Comparison of ENCODE assay signal across 16 cellular contexts in genomic region chr12:12821975-12822374, GRCh38. TPM values are rescaled to one million over a fixed set of nuclear protein-coding genes. Genes with fewer than 3 reads are reported as not detected.
DNase-seq lines count a peak whose midpoint lies in the region; ATAC-seq, FAIRE-seq and TF ChIP-seq lines count a peak whose summit lies in the region.
"Had no signal": no experiment of that assay in that cellular context is flagged by ENCODE, and none has a peak within 500 bp of the region (broad histone marks: within the 10 kb centered on the region; RNA-seq: fewer than 3 reads in every experiment).

No MANE protein-coding gene starts in this region.

- POLR2A ChIA-PET in GM12878 (lab: Charles Lee): interaction anchor here (1.2 kb wide), 1 partner anchor 46 kb away, joined by 3 read pairs; no protein-coding TSS in a partner anchor

- no TSS peak for BruUV-seq in GM12878 (replicated peaks; lab: Mats Ljungman, UMichigan)

- H3K79me2 ChIP-seq in GM12878 (ENCODE audit: control insufficient read depth, insufficient read depth, low read length): peaks cover 39% of the 10 kb centered on the region

- FAIRE-seq in GM12878 (lab: Jason Lieb, UNC): peak; percentile 78
- FAIRE-seq: colon, HTR-8/SVneo, islet of Langerhans had no signal

- H3K27ac ChIP-seq in GM12878 (ENCODE audit: control insufficient read depth, insufficient read depth) (peak overlapping the region; percentile 70), tibial artery (no peak overlapping the region), upper lobe of right lung (no peak overlapping the region), colonic mucosa (no peak overlapping the region)
- H3K27ac ChIP-seq: C4-2B had no signal

- H3K4me2 ChIP-seq in GM12878 (ENCODE audit: control insufficient read depth, insufficient read depth): peak overlapping the region; percentile 53; the same call in 1 of the 2 replicates

- DNase-seq in GM12878 (ENCODE audit: low read depth, low spot score): no peak
- no peak for DNase-seq in tibial artery
- no peak for DNase-seq in upper lobe of right lung
- no peak for DNase-seq in superior temporal gyrus (ENCODE audit: extremely low spot score)
- DNase-seq in colonic mucosa: no peak
- DNase-seq: GOT3, NCI-H1417, NCI-H526, SHP77 had no signal

- CTCF ChIA-PET in GM12878 (lab: Yijun Ruan, JAX): interaction anchor here (1.2 to 12.6 kb wide), 4 partner anchors 8 to 34 kb away, joined by 4 to 136 read pairs (median 8); no protein-coding TSS in a partner anchor

- intact Hi-C loops in GM12878 (cut with micrococcal nuclease; ENCODE audit: unreplicated experiment): no loop called here
- intact Hi-C loops in tibial artery (cut with DNase I; ENCODE audit: low total_unique reads): no loop called here
- intact Hi-C loops in upper lobe of right lung (cut with DNase I): no loop called here
- intact Hi-C loops in colonic mucosa (cut with DNase I): no loop called here

- TF ChIP-seq RAD21 in GM12878 (IDR thresholded peaks at IDR 0.05; ENCODE audit: insufficient read depth, low read depth, low read length): no peak

- peaks cover 3% of the 10 kb centered on the region; the same call in 1 of the 2 replicates for H4K20me1 ChIP-seq in GM12878 (ENCODE audit: control insufficient read depth, insufficient read depth)

- SMC1A ChIA-PET in GM12878 (lab: Charles Lee; ENCODE audit: uncharacterized antibody, unreplicated experiment): interaction anchor here (0.5 to 2.5 kb wide), 9 partner anchors 8 to 133 kb away, joined by 4 to 14 read pairs (median 6); partner anchors contain the start of gene DDX47

- H2AFZ ChIP-seq in GM12878 (ENCODE audit: control insufficient read depth, low read depth, low read length): no peak overlapping the region

- H3K4me3 ChIP-seq in GM12878: no peak overlapping the region
- no peak overlapping the region for H3K4me3 ChIP-seq in tibial artery
- no peak overlapping the region for H3K4me3 ChIP-seq in upper lobe of right lung
- H3K4me3 ChIP-seq in colonic mucosa: no peak overlapping the region

- H3K36me3 ChIP-seq in GM12878 (ENCODE audit: control insufficient read depth in 2 of 2, insufficient read depth in 2 of 2, low read length in 1 of 2) (peaks cover 12 to 67% of the 10 kb centered on the region in 2 experiments), tibial artery (peaks cover 57 to 72% (median 65%) of the 10 kb centered on the region in 3 donors), upper lobe of right lung (peaks cover 66% of the 10 kb centered on the region), colonic mucosa (peaks cover 23% of the 10 kb centered on the region)

- in situ Hi-C loops in GM12878 (cut with MboI): loop anchor here (25.0 kb wide), 1 partner anchor 1965 kb away; no protein-coding TSS in a partner anchor

- ATAC-seq in GM18517 (IDR thresholded peaks at IDR 0.05; ENCODE audit: unreplicated experiment) (peak; percentile 67), GM21447 (IDR thresholded peaks at IDR 0.05; ENCODE audit: unreplicated experiment) (peak; percentile 52), HG03060 (IDR thresholded peaks at IDR 0.05; ENCODE audit: low read depth, unreplicated experiment) (peak; percentile 60), GM12878 (peak; percentile 45), upper lobe of right lung (no peak)

- H3K9ac ChIP-seq in GM12878 (ENCODE audit: control insufficient read depth, insufficient read depth, low read length) (no peak overlapping the region), colonic mucosa (ENCODE audit: low read depth in 2 of 2, low read length in 2 of 2) (no peak overlapping the region)

- H3K9me3 ChIP-seq in GM12878 (replicated peaks; ENCODE audit: control insufficient read depth, insufficient read depth, low read length): no peaks in the 10 kb centered on the region
- H3K9me3 ChIP-seq in tibial artery: no peaks in the 10 kb centered on the region
- H3K9me3 ChIP-seq in upper lobe of right lung: no peaks in the 10 kb centered on the region
- no peaks in the 10 kb centered on the region for H3K9me3 ChIP-seq in colonic mucosa

- H3K4me1 ChIP-seq in GM12878 (ENCODE audit: control insufficient read depth, insufficient read depth, low read length): peaks cover 22% of the 10 kb centered on the region
- peaks cover 0 to 23% (median 7%) of the 10 kb centered on the region in 4 donors for H3K4me1 ChIP-seq in tibial artery
- peaks cover 15% of the 10 kb centered on the region for H3K4me1 ChIP-seq in upper lobe of right lung
- H3K4me1 ChIP-seq in colonic mucosa: peaks cover 4% of the 10 kb centered on the region

- 3% methylated on average over 6 of the region's 6 CpGs for WGBS in GM12878 (ENCODE audit: insufficient coverage, insufficient replicate concordance, low lambda C conversion rate, missing lambda C conversion rate)

- TF ChIP-seq POLR2A in GM12878 (IDR thresholded peaks at IDR 0.05; ENCODE audit: low read depth, low read length): no peak

- TF ChIP-seq CTCF in GM12878 (IDR thresholded peaks at IDR 0.05 in 2 of 3, conservative IDR thresholded peaks at IDR 0.05 in 1 of 3; ENCODE audit: control insufficient read depth in 2 of 3, extremely low read depth in 1 of 3, insufficient read depth in 1 of 3, low read depth in 3 of 3, low read length in 3 of 3) (no peak), tibial artery (IDR thresholded peaks at IDR 0.05) (no peak), upper lobe of right lung (IDR thresholded peaks at IDR 0.05) (no peak), colonic mucosa (IDR thresholded peaks at IDR 0.05) (no peak)

- RAD21 ChIA-PET in GM12878 (lab: Charles Lee; ENCODE audit: unreplicated experiment): interaction anchor here (0.7 to 1.4 kb wide), 6 partner anchors 8 to 33 kb away, joined by 3 to 5 read pairs (median 4); no protein-coding TSS in a partner anchor

- no peaks in the 10 kb centered on the region for H3K27me3 ChIP-seq in GM12878 (replicated peaks in 1 of 2; ENCODE audit: control insufficient read depth in 2 of 2, insufficient read depth in 2 of 2, low read length in 1 of 2)
- no peaks in the 10 kb centered on the region for H3K27me3 ChIP-seq in tibial artery
- H3K27me3 ChIP-seq in upper lobe of right lung: no peaks in the 10 kb centered on the region
- no peaks in the 10 kb centered on the region for H3K27me3 ChIP-seq in colonic mucosa

- TF ChIP-seq EP300 in GM12878 (IDR thresholded peaks at IDR 0.05; ENCODE audit: borderline replicate concordance in 1 of 2, control insufficient read depth in 1 of 2, low read depth in 2 of 2, low read length in 2 of 2): no peak

TF ChIP-seq in GM12878, 131 proteins besides CTCF, POLR2A, EP300 and RAD21 (continues in another document):
- TF ChIP-seq ZNF24 (IDR thresholded peaks at IDR 0.05) (no peak), FOXM1 (IDR thresholded peaks at IDR 0.05; ENCODE audit: low read depth, low read length) (0 out of 2 replicates have a peak, but pooled peaks have one; percentile 17), ZNF274 (IDR thresholded peaks at IDR 0.05; ENCODE audit: insufficient read depth, insufficient read length) (no peak), ATF2 (IDR thresholded peaks at IDR 0.05; ENCODE audit: low read length) (peak; percentile 21; the same call in 1 of the 2 replicates), JUNB (IDR thresholded peaks at IDR 0.05) (0 out of 2 replicates have a peak, but pooled peaks have one; percentile 29)

RNA-seq across cellular contexts. Expression of gene DDX47, which starts 8.8 kb away (rescaled TPM):
- 186 and 203 TPM in 2 replicates for total RNA-seq in GM12878 (2013; cell fraction: nucleolus; rRNA removed)
- total RNA-seq in GM12878 (2014; rRNA removed) (84.8 and 101 TPM in 2 replicates), GM12878 (2014; rRNA removed; fragmentation: Illumina TruSeq; extraction: Trizol) (108 and 109 TPM in 2 replicates), GM12878 (2021) (94.0 and 94.5 TPM in 2 replicates), upper lobe of right lung (59.6 TPM), colonic mucosa (10 to 100 TPM; 36.1 to 45.0 TPM)
- polyA plus RNA-seq in GM12878 (2011; ENCODE audit: low read depth): 62.2 TPM
- polyA plus RNA-seq in GM12878 (2011; rRNA removed) (120 and 126 TPM in 2 replicates), GM12878 (2014; fragmentation: Illumina TruSeq; extraction: Trizol) (119 and 142 TPM in 2 replicates), GM12878 (2014; fragmentation: Nextera tagmentation; extraction: Ambion mirVana) (100 to 1,000 TPM; 244 to 266 TPM), GM12878 (2014; rRNA removed) (71.6 and 85.0 TPM in 2 replicates), GM12878 (2016; fragmentation: Nextera tagmentation; extraction: Ambion mirVana) (100 to 1,000 TPM; 125 to 132 TPM)
- polyA plus RNA-seq in GM12878 (2011; cell fraction: cytosol; rRNA removed): 60.4 and 84.1 TPM in 2 replicates
- polyA plus RNA-seq in GM12878 (2011; cell fraction: nucleus; rRNA removed): 148 and 157 TPM in 2 replicates
- polyA plus RNA-seq in GM12878 (2012): 46.4 and 61.3 TPM in 2 replicates
- polyA minus RNA-seq in GM12878 (2011; rRNA and poly(A)+ RNA removed): 53.4 and 60.9 TPM in 2 replicates
- polyA minus RNA-seq in GM12878 (2011; cell fraction: cytosol; rRNA and poly(A)+ RNA removed): 22.7 and 31.8 TPM in 2 replicates
- 49.0 and 77.6 TPM in 2 replicates for polyA minus RNA-seq in GM12878 (2011; cell fraction: nucleus; rRNA and poly(A)+ RNA removed)

RNA-seq across cellular contexts. Expression of gene APOLD1, which starts 36.5 kb away (rescaled TPM):
- 14.8 and 18.8 TPM in 2 replicates for total RNA-seq in GM12878 (2013; cell fraction: nucleolus; rRNA removed)
- 6.2 and 7.0 TPM in 2 replicates for total RNA-seq in GM12878 (2014; rRNA removed)
- total RNA-seq in GM12878 (2014; rRNA removed; fragmentation: Illumina TruSeq; extraction: Trizol): 4.5 TPM in 2 replicates
- total RNA-seq in GM12878 (2021): 5.0 and 5.3 TPM in 2 replicates
- polyA plus RNA-seq in GM12878 (2011; ENCODE audit: low read depth): 1.6 TPM
- 3.9 TPM in 2 replicates for polyA plus RNA-seq in GM12878 (2011; rRNA removed)
- 1.4 and 2.0 TPM in 2 replicates for polyA plus RNA-seq in GM12878 (2011; cell fraction: cytosol; rRNA removed)
- polyA plus RNA-seq in GM12878 (2011; cell fraction: nucleus; rRNA removed): 1.7 and 2.2 TPM in 2 replicates
- 3.3 and 3.7 TPM in 2 replicates for polyA plus RNA-seq in GM12878 (2012)
- 2.8 and 3.0 TPM in 2 replicates for polyA plus RNA-seq in GM12878 (2014; fragmentation: Illumina TruSeq; extraction: Trizol)
- 1 to 10 TPM; 1.1 to 1.4 TPM for polyA plus RNA-seq in GM12878 (2014; fragmentation: Nextera tagmentation; extraction: Ambion mirVana)
- 3.5 and 4.7 TPM in 2 replicates for polyA plus RNA-seq in GM12878 (2014; rRNA removed)
- 1 to 10 TPM; 8.6 to 8.9 TPM for polyA plus RNA-seq in GM12878 (2016; fragmentation: Nextera tagmentation; extraction: Ambion mirVana)
- 3.4 and 5.5 TPM in 2 replicates for polyA minus RNA-seq in GM12878 (2011; rRNA and poly(A)+ RNA removed)
- 1.5 and 1.7 TPM in 2 replicates for polyA minus RNA-seq in GM12878 (2011; cell fraction: cytosol; rRNA and poly(A)+ RNA removed)
- polyA minus RNA-seq in GM12878 (2011; cell fraction: nucleus; rRNA and poly(A)+ RNA removed): 5.7 and 6.4 TPM in 2 replicates
- 14.4 TPM for total RNA-seq in upper lobe of right lung
- 1 to 10 TPM; 2.6 to 5.4 TPM for total RNA-seq in colonic mucosa
